In genomic region chr1:63795455-63795854, GRCh38 we compare ENCODE assay signal across 17 cellular contexts. TPM values are rescaled to one million over a fixed set of nuclear protein-coding genes. Genes with fewer than 3 reads are reported as not detected.
A peak's percentile ranks its signal among the peaks of the same experiment; 100 is the strongest.
DNase-seq lines count a peak whose midpoint lies in the region; ATAC-seq and TF ChIP-seq lines count a peak whose summit lies in the region.
"Had no signal": no experiment of that assay in that cellular context is flagged by ENCODE, and none has a peak within 500 bp of the region (broad histone marks: within the 10 kb centered on the region; RNA-seq: fewer than 3 reads in every experiment).

No MANE protein-coding gene starts in this region.

- no peaks in the 10 kb centered on the region for H3K9me3 ChIP-seq in breast epithelium

- H3K36me3 Mint-ChIP-seq in GM23338 (ENCODE audit: low read depth) (peaks cover 15% of the 10 kb centered on the region), chondrocyte (ENCODE audit: low read depth) (peaks cover 10% of the 10 kb centered on the region), mesothelial cell of epicardium (peaks cover 2% of the 10 kb centered on the region)
- H3K36me3 Mint-ChIP-seq: naive B cell had no signal

- H2AFZ ChIP-seq in GM23338, result no peak overlapping the region

- peak overlapping the region; percentile 39 for H3K4me2 ChIP-seq in GM23338

- H3K4me1 ChIP-seq in GM23338 (ENCODE audit: insufficient read depth) (peaks cover 96% of the 10 kb centered on the region), breast epithelium (no peaks in the 10 kb centered on the region)

- H3K27ac Mint-ChIP-seq in GM23338 (peak overlapping the region; percentile 96), chondrocyte (ENCODE audit: unreplicated experiment) (peak overlapping the region; percentile 91), mesothelial cell of epicardium (peak overlapping the region; percentile 35)
- H3K27ac Mint-ChIP-seq: naive B cell; T-helper 2 cell treated with Interferon-gamma antibody and Interleukin-4, amounts not matched to agents 5 μg/mL and 100 μg/mL, for 36 hours had no signal

- H3K4me3 Mint-ChIP-seq in GM23338 (peak overlapping the region; percentile 16; the same call in 2 of the 3 replicates), chondrocyte (ENCODE audit: unreplicated experiment) (peak overlapping the region; percentile 20), mesothelial cell of epicardium (no peak overlapping the region)
- H3K4me3 Mint-ChIP-seq: naive B cell; T-helper 2 cell treated with Interferon-gamma antibody and Interleukin-4, amounts not matched to agents 5 μg/mL and 100 μg/mL, for 36 hours had no signal

- H3K27me3 Mint-ChIP-seq in GM23338 (ENCODE audit: insufficient read depth, low read depth, poor library complexity) (peaks cover 23% of the 10 kb centered on the region), chondrocyte (ENCODE audit: low read depth) (no peaks in the 10 kb centered on the region), mesothelial cell of epicardium (ENCODE audit: low read depth) (no peaks in the 10 kb centered on the region)

- TF ChIP-seq CTCF in GM23338 (conservative IDR thresholded peaks at IDR 0.05; ENCODE audit: low read depth in 2 of 2) (no peak), chondrocyte (IDR thresholded peaks at IDR 0.05) (no peak), mesothelial cell of epicardium (IDR thresholded peaks at IDR 0.05; ENCODE audit: unreplicated experiment) (no peak), breast epithelium (IDR thresholded peaks at IDR 0.05) (no peak)

- no peaks in the 10 kb centered on the region for H3K9me2 ChIP-seq in GM23338 (ENCODE audit: insufficient read depth)

- H3K36me3 ChIP-seq in GM23338 (ENCODE audit: insufficient read depth) (no peaks in the 10 kb centered on the region), breast epithelium (no peaks in the 10 kb centered on the region)

- peaks cover 100% of the 10 kb centered on the region for H3K79me2 ChIP-seq in GM23338 (replicated peaks; ENCODE audit: insufficient read depth)

- H4K20me1 ChIP-seq in GM23338 (replicated peaks; ENCODE audit: insufficient read depth), result peaks cover 5% of the 10 kb centered on the region; the same call in 1 of the 2 replicates

- no peak for DNase-seq in GM23338 (ENCODE audit: low spot score)
- DNase-seq in NCI-H2029 treated with DMSO at 0.1 percent for 48 hours (lab: John Stamatoyannopoulos, UW), result peak; percentile 95
- DNase-seq in chondrocyte (ENCODE audit: low spot score), result no peak
- no peak for DNase-seq in mesothelial cell of epicardium (ENCODE audit: low spot score in 2 of 2, unreplicated experiment in 2 of 2)
- DNase-seq in breast epithelium (ENCODE audit: low spot score in 2 of 2), result no peak
- no peak for DNase-seq in superior temporal gyrus (ENCODE audit: extremely low spot score)
- DNase-seq: activated gamma-delta T cell treated with Interleukin-2 at 50 U/mL for 16 hours; effector CD4-positive, alpha-beta T cell; GDM1; hypothalamus; naive B cell; NCI-H1048; SHP77; stimulated activated CD4-positive, alpha-beta T cell treated with anti-CD3 and anti-CD28 coated beads, Interleukin-15, amount 100 ng/mL, for 24 hours had no signal

- ATAC-seq in GM23338, result peak; percentile 2; the same call in 1 of the 3 replicates
- no peak for ATAC-seq in HG03039 (IDR thresholded peaks at IDR 0.05; ENCODE audit: unreplicated experiment)
- no peak for ATAC-seq in GM21360 (IDR thresholded peaks at IDR 0.05; ENCODE audit: unreplicated experiment)

- H3K9me3 Mint-ChIP-seq in GM23338 (no peaks in the 10 kb centered on the region), chondrocyte (ENCODE audit: low read depth) (no peaks in the 10 kb centered on the region), mesothelial cell of epicardium (no peaks in the 10 kb centered on the region)
- H3K9me3 Mint-ChIP-seq: naive B cell; T-helper 2 cell treated with Interferon-gamma antibody and Interleukin-4, amounts not matched to agents 5 μg/mL and 100 μg/mL, for 36 hours had no signal

- H3K4me1 Mint-ChIP-seq in GM23338 (peaks cover 97% of the 10 kb centered on the region), chondrocyte (ENCODE audit: low read depth) (peaks cover 92% of the 10 kb centered on the region), mesothelial cell of epicardium (peaks cover 44% of the 10 kb centered on the region)

- intact Hi-C loops in breast epithelium (cut with DNase I; ENCODE audit: low total_unique reads), result loop anchor here (5.0 kb wide), 1 partner anchor 747 kb away; no protein-coding TSS in a partner anchor

- H3F3A ChIP-seq in GM23338 (replicated peaks; ENCODE audit: low read depth), result peaks cover 11% of the 10 kb centered on the region

- H3K4me3 ChIP-seq in GM23338 (no peak overlapping the region; the same call in 1 of the 2 replicates), breast epithelium (no peak overlapping the region)

- no peak for TF ChIP-seq POLR2A in breast epithelium (IDR thresholded peaks at IDR 0.05)

- H3K27me3 ChIP-seq in GM23338 (ENCODE audit: insufficient read depth) (no peaks in the 10 kb centered on the region), breast epithelium (no peaks in the 10 kb centered on the region)

- H3K27ac ChIP-seq in GM23338 (ENCODE audit: low read depth), result peak overlapping the region; percentile 75
- H3K27ac ChIP-seq in breast epithelium, result no peak overlapping the region

TF ChIP-seq in GM23338, 12 proteins besides CTCF, POLR2A, EP300 and RAD21 (continues in another document):
- TF ChIP-seq, protein P1, sequence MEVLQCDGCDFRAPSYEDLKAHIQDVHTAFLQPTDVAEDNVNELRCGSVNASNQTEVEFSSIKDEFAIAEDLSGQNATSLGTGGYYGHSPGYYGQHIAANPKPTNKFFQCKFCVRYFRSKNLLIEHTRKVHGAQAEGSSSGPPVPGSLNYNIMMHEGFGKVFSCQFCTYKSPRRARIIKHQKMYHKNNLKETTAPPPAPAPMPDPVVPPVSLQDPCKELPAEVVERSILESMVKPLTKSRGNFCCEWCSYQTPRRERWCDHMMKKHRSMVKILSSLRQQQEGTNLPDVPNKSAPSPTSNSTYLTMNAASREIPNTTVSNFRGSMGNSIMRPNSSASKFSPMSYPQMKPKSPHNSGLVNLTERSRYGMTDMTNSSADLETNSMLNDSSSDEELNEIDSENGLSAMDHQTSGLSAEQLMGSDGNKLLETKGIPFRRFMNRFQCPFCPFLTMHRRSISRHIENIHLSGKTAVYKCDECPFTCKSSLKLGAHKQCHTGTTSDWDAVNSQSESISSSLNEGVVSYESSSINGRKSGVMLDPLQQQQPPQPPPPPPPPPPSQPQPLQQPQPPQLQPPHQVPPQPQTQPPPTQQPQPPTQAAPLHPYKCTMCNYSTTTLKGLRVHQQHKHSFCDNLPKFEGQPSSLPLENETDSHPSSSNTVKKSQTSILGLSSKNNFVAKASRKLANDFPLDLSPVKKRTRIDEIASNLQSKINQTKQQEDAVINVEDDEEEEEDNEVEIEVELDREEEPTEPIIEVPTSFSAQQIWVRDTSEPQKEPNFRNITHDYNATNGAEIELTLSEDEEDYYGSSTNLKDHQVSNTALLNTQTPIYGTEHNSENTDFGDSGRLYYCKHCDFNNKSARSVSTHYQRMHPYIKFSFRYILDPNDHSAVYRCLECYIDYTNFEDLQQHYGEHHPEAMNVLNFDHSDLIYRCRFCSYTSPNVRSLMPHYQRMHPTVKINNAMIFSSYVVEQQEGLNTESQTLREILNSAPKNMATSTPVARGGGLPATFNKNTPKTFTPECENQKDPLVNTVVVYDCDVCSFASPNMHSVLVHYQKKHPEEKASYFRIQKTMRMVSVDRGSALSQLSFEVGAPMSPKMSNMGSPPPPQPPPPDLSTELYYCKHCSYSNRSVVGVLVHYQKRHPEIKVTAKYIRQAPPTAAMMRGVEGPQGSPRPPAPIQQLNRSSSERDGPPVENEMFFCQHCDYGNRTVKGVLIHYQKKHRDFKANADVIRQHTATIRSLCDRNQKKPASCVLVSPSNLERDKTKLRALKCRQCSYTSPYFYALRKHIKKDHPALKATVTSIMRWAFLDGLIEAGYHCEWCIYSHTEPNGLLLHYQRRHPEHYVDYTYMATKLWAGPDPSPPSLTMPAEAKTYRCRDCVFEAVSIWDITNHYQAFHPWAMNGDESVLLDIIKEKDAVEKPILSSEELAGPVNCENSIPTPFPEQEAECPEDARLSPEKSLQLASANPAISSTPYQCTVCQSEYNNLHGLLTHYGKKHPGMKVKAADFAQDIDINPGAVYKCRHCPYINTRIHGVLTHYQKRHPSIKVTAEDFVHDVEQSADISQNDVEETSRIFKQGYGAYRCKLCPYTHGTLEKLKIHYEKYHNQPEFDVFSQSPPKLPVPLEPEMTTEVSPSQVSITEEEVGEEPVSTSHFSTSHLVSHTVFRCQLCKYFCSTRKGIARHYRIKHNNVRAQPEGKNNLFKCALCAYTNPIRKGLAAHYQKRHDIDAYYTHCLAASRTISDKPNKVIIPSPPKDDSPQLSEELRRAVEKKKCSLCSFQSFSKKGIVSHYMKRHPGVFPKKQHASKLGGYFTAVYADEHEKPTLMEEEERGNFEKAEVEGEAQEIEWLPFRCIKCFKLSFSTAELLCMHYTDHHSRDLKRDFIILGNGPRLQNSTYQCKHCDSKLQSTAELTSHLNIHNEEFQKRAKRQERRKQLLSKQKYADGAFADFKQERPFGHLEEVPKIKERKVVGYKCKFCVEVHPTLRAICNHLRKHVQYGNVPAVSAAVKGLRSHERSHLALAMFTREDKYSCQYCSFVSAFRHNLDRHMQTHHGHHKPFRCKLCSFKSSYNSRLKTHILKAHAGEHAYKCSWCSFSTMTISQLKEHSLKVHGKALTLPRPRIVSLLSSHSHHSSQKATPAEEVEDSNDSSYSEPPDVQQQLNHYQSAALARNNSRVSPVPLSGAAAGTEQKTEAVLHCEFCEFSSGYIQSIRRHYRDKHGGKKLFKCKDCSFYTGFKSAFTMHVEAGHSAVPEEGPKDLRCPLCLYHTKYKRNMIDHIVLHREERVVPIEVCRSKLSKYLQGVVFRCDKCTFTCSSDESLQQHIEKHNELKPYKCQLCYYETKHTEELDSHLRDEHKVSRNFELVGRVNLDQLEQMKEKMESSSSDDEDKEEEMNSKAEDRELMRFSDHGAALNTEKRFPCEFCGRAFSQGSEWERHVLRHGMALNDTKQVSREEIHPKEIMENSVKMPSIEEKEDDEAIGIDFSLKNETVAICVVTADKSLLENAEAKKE (CRISPR knock-in tag; IDR thresholded peaks at IDR 0.05), result no peak
- TF ChIP-seq ZNF331 (CRISPR knock-in tag; IDR thresholded peaks at IDR 0.05; ENCODE audit: low read depth), result no peak
- TF ChIP-seq EZH2phosphoT487 (IDR thresholded peaks at IDR 0.05; ENCODE audit: unreplicated experiment), result no peak
- no peak for TF ChIP-seq CREB1 (CRISPR knock-in tag; IDR thresholded peaks at IDR 0.05; ENCODE audit: low read depth)
- TF ChIP-seq STAT1 (IDR thresholded peaks at IDR 0.05; ENCODE audit: unreplicated experiment), result no peak

RNA-seq across cellular contexts. Expression of gene ROR1, which starts 21.6 kb away (rescaled TPM):
- 94.3 and 96.0 TPM in 2 replicates for total RNA-seq in GM23338 (2014; rRNA removed; shearing (Covaris generic))
- polyA plus RNA-seq in GM23338 (2016; fragmentation: Nextera tagmentation; extraction: Ambion mirVana), result 53.8 and 59.7 TPM in 2 replicates
- total RNA-seq in chondrocyte (75.2 to 131 TPM (median 123 TPM) in 3 replicates), mesothelial cell of epicardium (76.0 to 89.9 TPM (median 81.4 TPM) in 3 replicates), breast epithelium (10 to 100 TPM in 1 of 3 donors, 1 to 10 TPM in 2; 5.9 to 11.6 (median 7.7) TPM)

Comparison
In these comparisons a context has a peak if more than half of its experiments do, and no peak if none do; other contexts are left out.
1. H3K27ac Mint-ChIP-seq: peak in every context shown above with its lines; median percentile 96 in GM23338; 91 in chondrocyte; 35 in mesothelial cell of epicardium.